1 cellular context compared by ENCODE assay signal in genomic region chr3:55591893-55592292, GRCh38.
TF ChIP-seq lines count a peak whose summit lies in the region.

No MANE protein-coding gene starts in this region.

TF ChIP-seq in HepG2, 621 proteins besides CTCF, POLR2A, EP300 and RAD21 (continued from another document):
- TF ChIP-seq HBP1 (CRISPR knock-in tag; IDR thresholded peaks at IDR 0.05; ENCODE audit: low read depth) (no peak), ZNF598 (CRISPR knock-in tag; IDR thresholded peaks at IDR 0.05; ENCODE audit: borderline replicate concordance) (no peak), MAFK (conservative IDR thresholded peaks at IDR 0.05 in 1 of 2, IDR thresholded peaks at IDR 0.05 in 1 of 2; ENCODE audit: low read length in 2 of 2) (peak in 1 of 2 experiments; percentile 22; a peak in 1 of 4 replicates), ZNF713 (CRISPR knock-in tag; IDR thresholded peaks at IDR 0.05) (no peak), ARNT (IDR thresholded peaks at IDR 0.05) (no peak)
